22 cellular contexts compared by ENCODE assay signal in genomic region chr1:230427981-230428380, GRCh38. TPM values are rescaled to one million over a fixed set of nuclear protein-coding genes. Genes with fewer than 3 reads are reported as not detected.
DNase-seq lines count a peak whose midpoint lies in the region; ATAC-seq and TF ChIP-seq lines count a peak whose summit lies in the region.
"Had no signal": no experiment of that assay in that cellular context is flagged by ENCODE, and none has a peak within 500 bp of the region (broad histone marks: within the 10 kb centered on the region; RNA-seq: fewer than 3 reads in every experiment).

No MANE protein-coding gene starts in this region.

- no peak overlapping the region for H3K27ac Mint-ChIP-seq in type B pancreatic cell
- H3K27ac Mint-ChIP-seq: activated naive CD4-positive, alpha-beta T cell treated with anti-CD3 and anti-CD28 coated beads for 36 hours; CD4-positive, CD25-positive, alpha-beta regulatory T cell; nephron had no signal

- no peak for TF ChIP-seq CTCF in type B pancreatic cell (conservative IDR thresholded peaks at IDR 0.05)

- ATAC-seq in HG03342 (IDR thresholded peaks at IDR 0.05; ENCODE audit: unreplicated experiment) = no peak
- ATAC-seq: foreskin keratinocyte; sciatic nerve; stimulated activated naive CD8-positive, alpha-beta T cell treated with anti-CD3 and anti-CD28 coated beads, Interleukin-15, Interleukin-2, amounts not matched to agents 100 U/mL and 50 U/mL, for 24 hours had no signal

- no peaks in the 10 kb centered on the region for H3K4me1 Mint-ChIP-seq in type B pancreatic cell (ENCODE audit: unreplicated experiment)

- DNase-seq in NCI-H2107 treated with DMSO at 0.1 percent for 48 hours (lab: John Stamatoyannopoulos, UW; ENCODE audit: unreplicated experiment) = peak; percentile 28
- DNase-seq in NCI-H2107 (lab: John Stamatoyannopoulos, UW) = no peak
- DNase-seq in NCI-H526 treated with DMSO at 0.1 percent for 48 hours (lab: John Stamatoyannopoulos, UW) = peak; percentile 14
- peak; percentile 89 for DNase-seq in iPS DF 19.7 (ENCODE audit: low read depth, low spot score)
- DNase-seq in type B pancreatic cell (ENCODE audit: extremely low spot score, unreplicated experiment) = no peak
- DNase-seq in stimulated activated CD8-positive, alpha-beta memory T cell treated with anti-CD3 and anti-CD28 coated beads, Interleukin-4, amount 100 ng/mL, for 48 hours = no peak
- DNase-seq in activated CD4-positive, alpha-beta T cell treated with anti-CD3 and anti-CD28 coated beads, Interleukin-2, amount 50 U/mL, for 1 hour = no peak
- DNase-seq: activated CD4-positive, CD25-positive, alpha-beta regulatory T cell treated with anti-CD3 and anti-CD28 coated beads, Interleukin-2, amount 50 U/mL, for 72 hours; activated naive CD4-positive, alpha-beta T cell treated with anti-CD3 and anti-CD28 coated beads for 36 hours; activated T-cell treated with anti-CD3 and anti-CD28 coated beads, Interleukin-2, amount 50 U/mL, for 48 hours; CD4-positive, CD25-positive, alpha-beta regulatory T cell; effector CD4-positive, alpha-beta T cell; foreskin keratinocyte; islet precursor cell; NCI-H1436; posterior cingulate gyrus; RPMI8226; stimulated activated naive CD8-positive, alpha-beta T cell treated with anti-CD3 and anti-CD28 coated beads, Interleukin-15, Interleukin-2, amounts not matched to agents 100 U/mL and 50 U/mL, for 24 hours had no signal

- no peaks in the 10 kb centered on the region for H3K9me3 Mint-ChIP-seq in type B pancreatic cell
- H3K9me3 Mint-ChIP-seq: activated naive CD4-positive, alpha-beta T cell treated with anti-CD3 and anti-CD28 coated beads for 36 hours; nephron had no signal

- H3K27me3 Mint-ChIP-seq in type B pancreatic cell = peaks cover 41% of the 10 kb centered on the region

- H3K4me3 Mint-ChIP-seq in type B pancreatic cell = peak overlapping the region; percentile 86

- H3K36me3 Mint-ChIP-seq in type B pancreatic cell = no peaks in the 10 kb centered on the region
- H3K36me3 Mint-ChIP-seq: CD4-positive, CD25-positive, alpha-beta regulatory T cell had no signal

RNA-seq across cellular contexts. Expression of gene PGBD5, which starts 1.8 kb away (rescaled TPM):
- 7.2 and 8.7 TPM in 2 replicates for total RNA-seq in type B pancreatic cell (ENCODE audit: low replicate concordance)
- total RNA-seq: activated naive CD4-positive, alpha-beta T cell treated with anti-CD3 and anti-CD28 coated beads for 36 hours; CD4-positive, CD25-positive, alpha-beta regulatory T cell; NCI-H460 had no signal

Comparison
In these comparisons a context has a peak if more than half of its experiments do, and no peak if none do; other contexts are left out.
1. DNase-seq: peak in NCI-H2107 treated with DMSO at 0.1 percent for 48 hours (single experiment), NCI-H526 treated with DMSO at 0.1 percent for 48 hours (single experiment) and iPS DF 19.7 (single experiment); none in NCI-H2107 (single experiment), type B pancreatic cell (single experiment), stimulated activated CD8-positive, alpha-beta memory T cell treated with anti-CD3 and anti-CD28 coated beads, Interleukin-4, amount 100 ng/mL, for 48 hours (single experiment) and activated CD4-positive, alpha-beta T cell treated with anti-CD3 and anti-CD28 coated beads, Interleukin-2, amount 50 U/mL, for 1 hour (single experiment).